Comparison of ENCODE assay signal across 16 cellular contexts in the genomic region with DNA sequence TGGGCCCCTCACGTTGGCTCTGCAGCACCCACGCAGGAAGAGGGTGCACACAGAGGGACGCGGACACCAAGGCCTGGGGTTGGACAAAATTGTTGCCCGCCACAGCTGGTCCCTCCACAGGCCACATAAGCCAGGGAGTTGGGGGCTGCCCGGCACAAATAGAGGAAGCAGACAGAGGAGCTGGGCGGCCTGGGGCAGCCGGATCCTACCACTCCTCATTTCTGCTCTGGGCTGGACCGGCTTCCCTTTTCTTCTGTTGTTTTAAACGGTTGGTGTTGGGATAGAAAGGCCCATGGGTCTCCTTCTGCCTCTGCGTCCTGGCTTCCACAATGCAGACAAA. TPM values are rescaled to one million over a fixed set of nuclear protein-coding genes. Genes with fewer than 3 reads are reported as not detected.
DNase-seq lines count a peak whose midpoint lies in the region; ATAC-seq and TF ChIP-seq lines count a peak whose summit lies in the region.
"Had no signal": no experiment of that assay in that cellular context is flagged by ENCODE, and none has a peak within 500 bp of the region (broad histone marks: within the 10 kb centered on the region; RNA-seq: fewer than 3 reads in every experiment).

No MANE protein-coding gene starts in this region.

- no TSS peak for BruUV-seq in MCF 10A (replicated peaks; lab: Mats Ljungman, UMichigan)
- BruUV-seq in mammary epithelial cell (replicated peaks; lab: Mats Ljungman, UMichigan), result no TSS peak

- TF ChIP-seq CTCF in breast epithelium (IDR thresholded peaks at IDR 0.05), result no peak
- TF ChIP-seq CTCF in MCF 10A (IDR thresholded peaks at IDR 0.05; ENCODE audit: unreplicated experiment), result no peak
- TF ChIP-seq CTCF in mammary epithelial cell (conservative IDR thresholded peaks at IDR 0.05 in 1 of 2, IDR thresholded peaks at IDR 0.05 in 1 of 2; ENCODE audit: extremely low read depth in 1 of 2, insufficient read depth in 1 of 2, low read depth in 1 of 2, low read length in 2 of 2), result no peak
- no peak for TF ChIP-seq CTCF in upper lobe of right lung (IDR thresholded peaks at IDR 0.05)

- peaks cover 21% of the 10 kb centered on the region for H3K4me1 Mint-ChIP-seq in MCF 10A (ENCODE audit: insufficient read depth, unreplicated experiment)
- H3K4me1 Mint-ChIP-seq: central memory CD8-positive, alpha-beta T cell had no signal

- no peak overlapping the region for H3K23ac ChIP-seq in neuronal stem cell (ENCODE audit: low read depth, low read length, poor library complexity)

- H2BK15ac ChIP-seq in neuronal stem cell (ENCODE audit: low read length), result peak overlapping the region; percentile 96

- ATAC-seq in upper lobe of right lung, result no peak

- no peaks in the 10 kb centered on the region for H3K27me3 Mint-ChIP-seq in MCF 10A (ENCODE audit: insufficient read depth, unreplicated experiment)

- no peaks in the 10 kb centered on the region for H3K36me3 ChIP-seq in breast epithelium
- no peaks in the 10 kb centered on the region for H3K36me3 ChIP-seq in mammary epithelial cell (ENCODE audit: insufficient read depth, low read length)
- H3K36me3 ChIP-seq in neuronal stem cell (replicated peaks in 1 of 2; ENCODE audit: control insufficient read depth in 2 of 2, insufficient read depth in 2 of 2, low read length in 2 of 2), result no peaks in the 10 kb centered on the region
- H3K36me3 ChIP-seq in upper lobe of right lung, result no peaks in the 10 kb centered on the region
- H3K36me3 ChIP-seq: neural progenitor cell, SJSA1 had no signal

- DNase-seq in breast epithelium (ENCODE audit: low spot score in 2 of 2), result no peak
- no peak for DNase-seq in MCF 10A (ENCODE audit: unreplicated experiment)
- DNase-seq in mammary epithelial cell, result no peak
- DNase-seq in neuronal stem cell (ENCODE audit: low spot score), result no peak
- no peak for DNase-seq in upper lobe of right lung
- no peak for DNase-seq in NCI-H2029 treated with DMSO at 0.1 percent for 48 hours (lab: John Stamatoyannopoulos, UW)
- no peak for DNase-seq in activated CD4-positive, alpha-beta T cell treated with anti-CD3 and anti-CD28 coated beads for 1 hour
- no peak for DNase-seq in globus pallidus (ENCODE audit: low spot score)
- DNase-seq: activated CD4-positive, alpha-beta T cell treated with anti-CD3 and anti-CD28 coated beads for 4 hours; activated effector memory CD4-positive, alpha-beta T cell treated with Interleukin-2 at 50 U/mL for 16 hours; stimulated activated naive CD4-positive, alpha-beta T cell treated with Interleukin-2 at 50 U/mL for 16 hours had no signal

- peak overlapping the region; percentile 28 for H3K4ac ChIP-seq in neuronal stem cell (ENCODE audit: low read length)

- dilution Hi-C loops in mammary epithelial cell (cut with HindIII; ENCODE audit: low sequenced_read_pairs), result no loop called here

- H2BK5ac ChIP-seq in neuronal stem cell (ENCODE audit: low read length), result peak overlapping the region; percentile 69

- no peaks in the 10 kb centered on the region for H3K79me1 ChIP-seq in neuronal stem cell (ENCODE audit: low read depth, low read length)

- peak overlapping the region; percentile 49 for H2BK120ac ChIP-seq in neuronal stem cell (ENCODE audit: low read depth, low read length)

- TF ChIP-seq POLR2A in breast epithelium (IDR thresholded peaks at IDR 0.05), result no peak

- H3K27ac ChIP-seq in breast epithelium (peak overlapping the region; percentile 73 to 89), mammary epithelial cell (ENCODE audit: insufficient read depth, low read depth, low read length) (no peak overlapping the region), neuronal stem cell (replicated peaks; ENCODE audit: low read length) (no peak overlapping the region), upper lobe of right lung (peak overlapping the region; percentile 78)
- H3K27ac ChIP-seq: neural progenitor cell, SJSA1 had no signal

- H3K4me1 ChIP-seq in breast epithelium (peaks cover 16 to 23% of the 10 kb centered on the region in 2 donors), mammary epithelial cell (ENCODE audit: insufficient read depth, low read length) (peaks cover 46% of the 10 kb centered on the region), neuronal stem cell (ENCODE audit: control insufficient read depth in 2 of 2, insufficient read depth in 1 of 2, low read depth in 1 of 2, low read length in 2 of 2) (peaks cover 15 to 30% of the 10 kb centered on the region in 2 donors), upper lobe of right lung (peaks cover 60% of the 10 kb centered on the region)

- no peaks in the 10 kb centered on the region for H3K36me3 Mint-ChIP-seq in MCF 10A (ENCODE audit: insufficient read depth, unreplicated experiment)
- H3K36me3 Mint-ChIP-seq: neural progenitor cell had no signal

- peak overlapping the region in 1 of 3 donors; percentile 65 for H3K4me3 ChIP-seq in breast epithelium
- H3K4me3 ChIP-seq in mammary epithelial cell (replicated peaks in 1 of 3; ENCODE audit: insufficient read depth in 1 of 3, low read depth in 2 of 3, low read length in 3 of 3), result no peak overlapping the region
- no peak overlapping the region for H3K4me3 ChIP-seq in neuronal stem cell (ENCODE audit: low read length in 2 of 2)
- peak overlapping the region; percentile 23 for H3K4me3 ChIP-seq in upper lobe of right lung
- H3K4me3 ChIP-seq: neural progenitor cell, SJSA1 had no signal

- H3K27me3 ChIP-seq in breast epithelium, result no peaks in the 10 kb centered on the region
- H3K27me3 ChIP-seq in mammary epithelial cell (ENCODE audit: insufficient read depth, low read length), result no peaks in the 10 kb centered on the region
- H3K27me3 ChIP-seq in neuronal stem cell (ENCODE audit: control insufficient read depth in 3 of 3, insufficient read depth in 3 of 3, low read depth in 1 of 3, low read length in 3 of 3), result no peaks in the 10 kb centered on the region
- H3K27me3 ChIP-seq in upper lobe of right lung, result no peaks in the 10 kb centered on the region
- H3K27me3 ChIP-seq: neural progenitor cell, SJSA1 had no signal

- H3K4me2 ChIP-seq in mammary epithelial cell (ENCODE audit: insufficient read depth, low read depth, low read length) (peak overlapping the region; percentile 33), neuronal stem cell (ENCODE audit: insufficient read depth, low read length, poor library complexity, severe bottlenecking) (no peak overlapping the region)
- H3K4me2 ChIP-seq: neural progenitor cell had no signal

- POLR2A ChIA-PET in MCF 10A (lab: Yijun Ruan, JAX), result no interaction called here

- H3K27ac Mint-ChIP-seq in MCF 10A (ENCODE audit: low read depth, unreplicated experiment), result no peak overlapping the region

- H3K18ac ChIP-seq in neuronal stem cell (ENCODE audit: low read length), result peak overlapping the region; percentile 82

- H3K9ac ChIP-seq in mammary epithelial cell (ENCODE audit: insufficient read depth, low read length) (no peak overlapping the region), neuronal stem cell (ENCODE audit: low read depth, low read length, poor library complexity) (peak overlapping the region; percentile 25)
- H3K9ac ChIP-seq: neural progenitor cell had no signal

- 81% methylated on average over 6 of the region's 11 CpGs for WGBS in mammary epithelial cell (ENCODE audit: low coverage, missing lambda C conversion rate)
- WGBS in neuronal stem cell (ENCODE audit: extremely low coverage in 2 of 2, insufficient read length in 2 of 2, insufficient replicate concordance in 1 of 2), 2 donors, result no CpG with 5 or more reads among the region's 11 CpGs

- H4K91ac ChIP-seq in neuronal stem cell (ENCODE audit: low read depth, low read length, poor library complexity), result peak overlapping the region; percentile 59

- no peaks in the 10 kb centered on the region for H4K20me1 ChIP-seq in mammary epithelial cell (ENCODE audit: insufficient read depth, low read length)

- in situ Hi-C loops in mammary epithelial cell (cut with MboI; ENCODE audit: low sequenced_read_pairs in 2 of 2), result loop anchor here in 1 of 2 donors (25.0 kb wide), 2 partner anchors 192 to 333 kb away; partner anchors contain the start of gene CCND1

- no peak overlapping the region for H3K4me3 Mint-ChIP-seq in MCF 10A (ENCODE audit: unreplicated experiment)
- H3K4me3 Mint-ChIP-seq: central memory CD8-positive, alpha-beta T cell had no signal

- H2BK12ac ChIP-seq in neuronal stem cell (ENCODE audit: low read length), result peak overlapping the region; percentile 93

- H3K9me3 ChIP-seq in breast epithelium, result no peaks in the 10 kb centered on the region
- no peaks in the 10 kb centered on the region for H3K9me3 ChIP-seq in mammary epithelial cell (replicated peaks; ENCODE audit: insufficient read depth, low read length)
- H3K9me3 ChIP-seq in neuronal stem cell (replicated peaks in 1 of 2; ENCODE audit: control insufficient read depth in 2 of 2, insufficient read depth in 1 of 2, low read depth in 1 of 2, low read length in 2 of 2), result no peaks in the 10 kb centered on the region
- H3K9me3 ChIP-seq in upper lobe of right lung, result no peaks in the 10 kb centered on the region
- H3K9me3 ChIP-seq: SJSA1 had no signal

- peak overlapping the region; percentile 50 for H3K14ac ChIP-seq in neuronal stem cell (ENCODE audit: low read length)

- intact Hi-C loops in breast epithelium (cut with DNase I; ENCODE audit: low total_unique reads), result no loop called here
- intact Hi-C loops in MCF 10A (cut with micrococcal nuclease), result loop anchor here (10.0 kb wide), 1 partner anchor 310 kb away; no protein-coding TSS in a partner anchor
- intact Hi-C loops in mammary epithelial cell (cut with micrococcal nuclease), result no loop called here
- intact Hi-C loops in upper lobe of right lung (cut with DNase I), result no loop called here

- peak overlapping the region; percentile 82 for H2AK5ac ChIP-seq in neuronal stem cell (ENCODE audit: low read depth, low read length)

- no peaks in the 10 kb centered on the region for H3K79me2 ChIP-seq in mammary epithelial cell (ENCODE audit: insufficient read depth, low read length)

- peak overlapping the region; percentile 75 for H2AFZ ChIP-seq in mammary epithelial cell (ENCODE audit: low read depth, low read length)
- H2AFZ ChIP-seq in neuronal stem cell (ENCODE audit: low read length), result peak overlapping the region; percentile 22
- H2AFZ ChIP-seq: neural progenitor cell had no signal

- no peak overlapping the region for H4K8ac ChIP-seq in neuronal stem cell (ENCODE audit: low read depth, low read length)

- no peaks in the 10 kb centered on the region for H3K9me3 Mint-ChIP-seq in MCF 10A (ENCODE audit: unreplicated experiment)
- H3K9me3 Mint-ChIP-seq: central memory CD8-positive, alpha-beta T cell; neural progenitor cell had no signal

- CTCF ChIA-PET in MCF 10A (lab: Yijun Ruan, JAX), result interaction anchor here (1.0 kb wide), 1 partner anchor 226 kb away, joined by 4 read pairs; no protein-coding TSS in a partner anchor
- CTCF ChIA-PET in mammary epithelial cell (lab: Charles Lee; ENCODE audit: low non-redundant PET), result no interaction called here

RNA-seq across cellular contexts. Expression of gene LINC01488, which starts 36.4 kb away (rescaled TPM):
- not detected for total RNA-seq in breast epithelium
- total RNA-seq in MCF 10A (2022), result not detected in 2 replicates
- not detected for total RNA-seq in mammary epithelial cell
- not detected for polyA plus RNA-seq in mammary epithelial cell
- 0.16 TPM for polyA minus RNA-seq in mammary epithelial cell
- polyA plus RNA-seq in neuronal stem cell (2013, experiment 1 of 2), result 0.06 TPM
- 0.01 TPM for polyA plus RNA-seq in neuronal stem cell (2013, experiment 2 of 2)
- not detected for total RNA-seq in upper lobe of right lung
- total RNA-seq: A172, Daoy had no signal

Comparison
In these comparisons a context has a peak if more than half of its experiments do, and no peak if none do; other contexts are left out.
1. H3K27ac ChIP-seq: peak in breast epithelium (2 of 2) and upper lobe of right lung (single experiment); none in mammary epithelial cell (single experiment) and neuronal stem cell (single experiment).